1 cellular context compared by ENCODE assay signal in genomic region chr7:30308392-30308791, GRCh38.
TF ChIP-seq lines count a peak whose summit lies in the region.

No MANE protein-coding gene starts in this region.

TF ChIP-seq in GM23338, 12 proteins besides CTCF, POLR2A, EP300 and RAD21 (continued from another document):
- TF ChIP-seq ZNF462 (CRISPR knock-in tag; IDR thresholded peaks at IDR 0.05), result no peak
- TF ChIP-seq ZNF114 (CRISPR knock-in tag; IDR thresholded peaks at IDR 0.05), result no peak
- TF ChIP-seq EZH2 (IDR thresholded peaks at IDR 0.05; ENCODE audit: low read depth, unreplicated experiment), result no peak
